13 cellular contexts compared by ENCODE assay signal in the genomic region with DNA sequence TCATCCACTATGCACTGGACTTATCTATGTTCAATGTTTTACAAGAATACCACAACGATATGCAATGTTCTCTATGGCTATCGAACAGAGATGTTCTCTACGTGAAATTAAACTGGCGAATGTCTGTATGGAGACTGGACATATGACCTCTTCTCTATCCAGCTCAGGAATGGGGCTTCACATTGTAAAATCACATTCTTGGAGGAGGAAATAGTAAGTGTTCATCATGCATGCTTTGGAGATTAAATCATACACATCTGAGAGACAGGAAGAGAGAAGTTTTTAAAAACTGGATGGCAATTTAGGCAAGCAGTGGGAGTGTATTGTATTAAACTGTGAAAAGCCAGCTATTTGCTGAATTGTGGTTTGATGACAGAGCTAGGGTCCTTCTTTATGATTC. TPM values are rescaled to one million over a fixed set of nuclear protein-coding genes. Genes with fewer than 3 reads are reported as not detected.
DNase-seq lines count a peak whose midpoint lies in the region; ATAC-seq, FAIRE-seq and TF ChIP-seq lines count a peak whose summit lies in the region.
"Had no signal": no experiment of that assay in that cellular context is flagged by ENCODE, and none has a peak within 500 bp of the region (broad histone marks: within the 10 kb centered on the region; RNA-seq: fewer than 3 reads in every experiment).

No MANE protein-coding gene starts in this region.

- no peak overlapping the region for H3K27ac ChIP-seq in astrocyte (ENCODE audit: low read depth, low read length)
- no peak overlapping the region for H3K27ac ChIP-seq in gastroesophageal sphincter
- no peak overlapping the region for H3K27ac ChIP-seq in CD8-positive, alpha-beta T cell (ENCODE audit: low read depth, low read length)
- H3K27ac ChIP-seq in CD4-positive, alpha-beta T cell (ENCODE audit: low read depth, low read length): no peak overlapping the region
- H3K27ac ChIP-seq: WERI-Rb-1 had no signal

- H3K36me3 Mint-ChIP-seq in HFFc6 (ENCODE audit: low read depth) (peaks cover 37% of the 10 kb centered on the region), astrocyte (ENCODE audit: low read depth, unreplicated experiment) (peaks cover 6% of the 10 kb centered on the region), type B pancreatic cell (no peaks in the 10 kb centered on the region)
- H3K36me3 Mint-ChIP-seq in CD8-positive, alpha-beta T cell: peaks cover 12% of the 10 kb centered on the region
- peaks cover 25% of the 10 kb centered on the region for H3K36me3 Mint-ChIP-seq in CD4-positive, alpha-beta T cell (ENCODE audit: low read depth)

- H3K4me1 Mint-ChIP-seq in HFFc6 (ENCODE audit: low read depth) (peaks cover 40% of the 10 kb centered on the region), astrocyte (ENCODE audit: low read depth, unreplicated experiment) (peaks cover 15% of the 10 kb centered on the region), type B pancreatic cell (ENCODE audit: unreplicated experiment) (peaks cover 4% of the 10 kb centered on the region)
- no peaks in the 10 kb centered on the region for H3K4me1 Mint-ChIP-seq in CD8-positive, alpha-beta T cell (ENCODE audit: low read depth)
- no peaks in the 10 kb centered on the region for H3K4me1 Mint-ChIP-seq in CD4-positive, alpha-beta T cell (ENCODE audit: low read depth)
- H3K4me1 Mint-ChIP-seq: activated CD8-positive, alpha-beta memory T cell treated with anti-CD3 and anti-CD28 coated beads, Interleukin-2, amount 10 ng/mL, durations not matched to agents 7 days and 5 days had no signal

- H3K27me3 Mint-ChIP-seq in HFFc6 (ENCODE audit: insufficient read depth) (no peaks in the 10 kb centered on the region; the same call in 1 of the 2 replicates), astrocyte (ENCODE audit: low read depth, unreplicated experiment) (no peaks in the 10 kb centered on the region), type B pancreatic cell (no peaks in the 10 kb centered on the region)
- no peaks in the 10 kb centered on the region for H3K27me3 Mint-ChIP-seq in CD8-positive, alpha-beta T cell (ENCODE audit: low read depth)
- no peaks in the 10 kb centered on the region for H3K27me3 Mint-ChIP-seq in CD4-positive, alpha-beta T cell
- H3K27me3 Mint-ChIP-seq: activated CD8-positive, alpha-beta memory T cell treated with anti-CD3 and anti-CD28 coated beads, Interleukin-2, amount 10 ng/mL, durations not matched to agents 7 days and 5 days had no signal

- H3K9me3 ChIP-seq in astrocyte (ENCODE audit: insufficient read depth, low read depth, low read length) (no peaks in the 10 kb centered on the region), gastroesophageal sphincter (no peaks in the 10 kb centered on the region)
- no peaks in the 10 kb centered on the region for H3K9me3 ChIP-seq in CD8-positive, alpha-beta T cell (ENCODE audit: low read length)
- no peaks in the 10 kb centered on the region for H3K9me3 ChIP-seq in CD4-positive, alpha-beta T cell (ENCODE audit: control insufficient read depth, low read length)

- H3K4me3 Mint-ChIP-seq in HFFc6: peak overlapping the region; percentile 74
- H3K4me3 Mint-ChIP-seq in astrocyte (ENCODE audit: unreplicated experiment): no peak overlapping the region
- no peak overlapping the region for H3K4me3 Mint-ChIP-seq in CD8-positive, alpha-beta T cell
- no peak overlapping the region for H3K4me3 Mint-ChIP-seq in type B pancreatic cell
- H3K4me3 Mint-ChIP-seq in CD4-positive, alpha-beta T cell: no peak overlapping the region
- H3K4me3 Mint-ChIP-seq: activated CD8-positive, alpha-beta memory T cell treated with anti-CD3 and anti-CD28 coated beads, Interleukin-2, amount 10 ng/mL, durations not matched to agents 7 days and 5 days; GM23338 had no signal

- H3K79me2 ChIP-seq in astrocyte (ENCODE audit: insufficient read depth, low read length): no peaks in the 10 kb centered on the region

- POLR2A ChIA-PET in CD8-positive, alpha-beta T cell (lab: Charles Lee): no interaction called here
- POLR2A ChIA-PET in CD4-positive, alpha-beta T cell (lab: Charles Lee): no interaction called here

- TF ChIP-seq EP300 in gastroesophageal sphincter (IDR thresholded peaks at IDR 0.05): no peak

- H3K27me3 ChIP-seq in astrocyte (ENCODE audit: insufficient read depth, low read length) (no peaks in the 10 kb centered on the region), gastroesophageal sphincter (no peaks in the 10 kb centered on the region)
- H3K27me3 ChIP-seq in CD8-positive, alpha-beta T cell (ENCODE audit: insufficient read depth, low read length): no peaks in the 10 kb centered on the region
- no peaks in the 10 kb centered on the region for H3K27me3 ChIP-seq in CD4-positive, alpha-beta T cell (ENCODE audit: control insufficient read depth, insufficient read depth, low read length)

- H3K9ac ChIP-seq in astrocyte (ENCODE audit: low read length): peak overlapping the region; percentile 8

- CTCF ChIA-PET in CD8-positive, alpha-beta T cell (lab: Charles Lee): no interaction called here
- CTCF ChIA-PET in CD4-positive, alpha-beta T cell (lab: Charles Lee): no interaction called here

- FAIRE-seq in astrocyte (lab: Jason Lieb, UNC): peak; percentile 85

- H3K36me3 ChIP-seq in astrocyte (ENCODE audit: insufficient read depth, low read length) (no peaks in the 10 kb centered on the region), gastroesophageal sphincter (no peaks in the 10 kb centered on the region)
- H3K36me3 ChIP-seq in CD8-positive, alpha-beta T cell (ENCODE audit: insufficient read depth, low read length): no peaks in the 10 kb centered on the region
- H3K36me3 ChIP-seq: WERI-Rb-1 had no signal

- WGBS in gastroesophageal sphincter (ENCODE audit: low coverage in 1 of 2), 2 donors: 64% methylated on average over 4 of the region's 4 CpGs

- DNase-seq in HFFc6: peak; percentile 85
- DNase-seq in astrocyte (ENCODE audit: low read depth): peak; percentile 88
- no peak for DNase-seq in CD8-positive, alpha-beta T cell
- no peak for DNase-seq in type B pancreatic cell (ENCODE audit: extremely low spot score, unreplicated experiment)
- no peak for DNase-seq in CD4-positive, alpha-beta T cell
- DNase-seq: activated CD8-positive, alpha-beta memory T cell treated with anti-CD3 and anti-CD28 coated beads, Interleukin-2, amount 10 ng/mL, durations not matched to agents 7 days and 5 days; DMS 273 treated with DMSO at 0.1 percent for 48 hours; NCI-H1417; NCI-H526; WERI-Rb-1 had no signal

- intact Hi-C loops in CD8-positive, alpha-beta T cell (cut with DNase I, micrococcal nuclease): no loop called here
- intact Hi-C loops in CD4-positive, alpha-beta T cell (cut with DNase I, micrococcal nuclease): no loop called here

- TF ChIP-seq CTCF in HFFc6 (IDR thresholded peaks at IDR 0.05): no peak
- TF ChIP-seq CTCF in astrocyte (IDR thresholded peaks at IDR 0.05; ENCODE audit: insufficient read depth, low read depth, low read length): no peak
- no peak for TF ChIP-seq CTCF in gastroesophageal sphincter (IDR thresholded peaks at IDR 0.05)
- TF ChIP-seq CTCF in CD8-positive, alpha-beta T cell (IDR thresholded peaks at IDR 0.05): no peak
- TF ChIP-seq CTCF in type B pancreatic cell (conservative IDR thresholded peaks at IDR 0.05): no peak
- TF ChIP-seq CTCF in CD4-positive, alpha-beta T cell (IDR thresholded peaks at IDR 0.05): no peak

- ATAC-seq in gastroesophageal sphincter (peak; percentile 46), GM21515 (IDR thresholded peaks at IDR 0.05; ENCODE audit: unreplicated experiment) (no peak)
- ATAC-seq in CD8-positive, alpha-beta T cell: no peak
- no peak for ATAC-seq in CD4-positive, alpha-beta T cell (ENCODE audit: poor library complexity)
- ATAC-seq: activated CD8-positive, alpha-beta memory T cell treated with anti-CD3 and anti-CD28 coated beads, Interleukin-2, amount 10 ng/mL, durations not matched to agents 7 days and 5 days; GM23338 had no signal

- no peaks in the 10 kb centered on the region for H4K20me1 ChIP-seq in astrocyte (ENCODE audit: insufficient read depth, low read length)

- H3K4me1 ChIP-seq in astrocyte (ENCODE audit: insufficient read depth, low read length): peaks cover 7% of the 10 kb centered on the region
- no peaks in the 10 kb centered on the region for H3K4me1 ChIP-seq in gastroesophageal sphincter
- H3K4me1 ChIP-seq in CD8-positive, alpha-beta T cell (ENCODE audit: insufficient read depth, low read length): no peaks in the 10 kb centered on the region

- peaks cover 11% of the 10 kb centered on the region for H3K9me3 Mint-ChIP-seq in HFFc6
- no peaks in the 10 kb centered on the region for H3K9me3 Mint-ChIP-seq in astrocyte (ENCODE audit: unreplicated experiment)
- H3K9me3 Mint-ChIP-seq in CD8-positive, alpha-beta T cell: peaks cover 12% of the 10 kb centered on the region
- H3K9me3 Mint-ChIP-seq in type B pancreatic cell: peaks cover 18% of the 10 kb centered on the region
- H3K9me3 Mint-ChIP-seq in CD4-positive, alpha-beta T cell: peaks cover 6% of the 10 kb centered on the region

- H3K4me2 ChIP-seq in astrocyte (ENCODE audit: low read length): peak overlapping the region; percentile 68
- H3K4me2 ChIP-seq: GM23338 had no signal

- H3K4me3 ChIP-seq in astrocyte (ENCODE audit: insufficient read depth, low read depth, low read length): peak overlapping the region; percentile 13
- H3K4me3 ChIP-seq in gastroesophageal sphincter: no peak overlapping the region
- H3K4me3 ChIP-seq in CD8-positive, alpha-beta T cell (ENCODE audit: low read depth, low read length): no peak overlapping the region
- H3K4me3 ChIP-seq: GM23338 had no signal

- H2AFZ ChIP-seq in astrocyte (ENCODE audit: low read depth, low read length): no peak overlapping the region
- H2AFZ ChIP-seq: GM23338 had no signal

- no peak for TF ChIP-seq POLR2A in gastroesophageal sphincter (IDR thresholded peaks at IDR 0.05)

- peak overlapping the region; percentile 76 for H3K27ac Mint-ChIP-seq in HFFc6
- H3K27ac Mint-ChIP-seq in astrocyte (ENCODE audit: unreplicated experiment): peak overlapping the region; percentile 21
- H3K27ac Mint-ChIP-seq in CD8-positive, alpha-beta T cell: no peak overlapping the region
- H3K27ac Mint-ChIP-seq in type B pancreatic cell: no peak overlapping the region
- no peak overlapping the region for H3K27ac Mint-ChIP-seq in CD4-positive, alpha-beta T cell
- H3K27ac Mint-ChIP-seq: activated CD8-positive, alpha-beta memory T cell treated with anti-CD3 and anti-CD28 coated beads, Interleukin-2, amount 10 ng/mL, durations not matched to agents 7 days and 5 days; GM23338 had no signal

RNA-seq across cellular contexts. Expression of a gene that starts 47.9 kb away (rescaled TPM):
- total RNA-seq in HFFc6 (2021; fragmentation: NEBNext Ultra II Directional; extraction: Animal tissue kit (Norgen Biotek cat#: 25700)): 10 to 100 TPM; 12.0 to 16.8 (median 14.7) TPM
- total RNA-seq in astrocyte (9.6 and 10.1 TPM in 2 replicates), gastroesophageal sphincter (10 to 100 TPM; 31.3 to 57.8 (median 38.9) TPM), type B pancreatic cell (ENCODE audit: low replicate concordance) (9.5 and 17.0 TPM in 2 replicates)
- under 1 TPM; 0.83 to 0.84 TPM for total RNA-seq in CD8-positive, alpha-beta T cell
- 1 to 10 TPM; 1.2 to 1.8 TPM for total RNA-seq in CD4-positive, alpha-beta T cell

Comparison
In these comparisons a context has a peak if more than half of its experiments do, and no peak if none do; other contexts are left out.
1. DNase-seq: peak in HFFc6 (single experiment) and astrocyte (single experiment); none in CD8-positive, alpha-beta T cell (0 of 7), type B pancreatic cell (single experiment) and CD4-positive, alpha-beta T cell (0 of 10).
2. H3K27ac Mint-ChIP-seq: peak in HFFc6 (single experiment) and astrocyte (single experiment); none in CD8-positive, alpha-beta T cell (single experiment), type B pancreatic cell (single experiment) and CD4-positive, alpha-beta T cell (single experiment).